Comparison of ENCODE assay signal across 17 cellular contexts in the genomic region with DNA sequence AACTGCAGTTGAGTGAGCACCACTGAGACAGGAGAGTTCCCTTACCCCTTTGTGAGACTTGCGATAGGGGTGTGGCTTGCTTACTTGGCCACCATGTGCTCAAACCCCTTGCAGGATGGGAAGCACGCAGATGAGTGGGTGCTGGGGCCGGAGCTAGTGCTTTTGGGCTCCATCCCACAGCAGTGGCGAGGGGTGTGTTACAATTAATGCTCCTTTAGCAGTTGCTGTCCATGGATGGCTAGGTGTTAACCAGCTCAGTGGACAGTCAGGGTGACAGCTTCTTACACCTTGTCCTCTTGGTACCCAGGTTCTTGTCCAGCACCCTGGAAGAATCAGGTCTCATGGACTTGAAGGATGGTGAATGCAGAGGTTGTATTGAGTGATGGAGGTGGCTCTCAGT.
"Had no signal": no experiment of that assay in that cellular context is flagged by ENCODE, and none has a peak within 500 bp of the region (broad histone marks: within the 10 kb centered on the region; RNA-seq: fewer than 3 reads in every experiment).

No MANE protein-coding gene starts in this region.

- H3K36me3 Mint-ChIP-seq: type B pancreatic cell had no signal

- H3K27ac Mint-ChIP-seq: naive thymus-derived CD4-positive, alpha-beta T cell; nephron progenitor cell; type B pancreatic cell had no signal

- ATAC-seq: left cardiac atrium; left ventricle myocardium superior; naive thymus-derived CD4-positive, alpha-beta T cell; right cardiac atrium; stimulated activated naive CD8-positive, alpha-beta T cell treated with anti-CD3 and anti-CD28 coated beads, Interleukin-15, Interleukin-2, amounts not matched to agents 100 U/mL and 50 U/mL, for 24 hours had no signal

- H3K4me3 Mint-ChIP-seq: naive thymus-derived CD4-positive, alpha-beta T cell; nephron progenitor cell; type B pancreatic cell had no signal

- DNase-seq: colonic mucosa; dermis blood vessel endothelial cell; effector CD4-positive, alpha-beta T cell; foreskin melanocyte; kidney; left cardiac atrium; left ventricle myocardium superior; mesendoderm; naive thymus-derived CD4-positive, alpha-beta T cell; nephron progenitor cell; ovary; right cardiac atrium; small intestine; stimulated activated CD4-positive, alpha-beta T cell treated with anti-CD3 and anti-CD28 coated beads, Interleukin-12 subunit alpha, Interleukin-12 subunit beta, amount 100 ng/mL, for 4 hours; stimulated activated naive CD8-positive, alpha-beta T cell treated with anti-CD3 and anti-CD28 coated beads, Interleukin-15, Interleukin-2, amounts not matched to agents 100 U/mL and 50 U/mL, for 24 hours; thyroid gland had no signal

- H3K9me3 Mint-ChIP-seq: type B pancreatic cell had no signal
